In the genomic region with DNA sequence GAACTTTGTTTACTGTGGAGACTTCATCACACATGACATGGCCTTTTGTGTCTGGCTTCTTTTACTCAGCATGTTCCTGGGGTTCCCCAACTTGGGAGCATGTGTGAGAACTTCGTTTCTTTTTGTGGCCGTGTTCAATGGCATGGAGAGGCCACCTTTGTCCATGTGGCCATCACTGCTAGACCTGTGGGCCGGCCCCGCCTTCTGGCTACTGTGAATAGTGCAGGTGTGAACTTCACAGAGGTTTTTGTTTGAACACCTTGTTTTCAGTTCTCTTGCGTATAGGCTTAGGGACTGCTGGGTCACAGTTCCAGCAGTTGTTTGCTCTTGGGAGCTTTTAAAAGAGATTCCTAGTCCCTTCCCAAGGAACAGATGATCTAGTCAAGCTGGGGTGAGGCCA, we compare ENCODE assay signal across 1 cellular context.
TF ChIP-seq lines count a peak whose summit lies in the region.

No MANE protein-coding gene starts in this region.

TF ChIP-seq in SK-N-SH treated with all-trans-retinoic acid at 6 μM for 48 hours, 23 proteins besides CTCF, POLR2A, EP300 and RAD21 (continued from another document):
- TF ChIP-seq, protein P1, sequence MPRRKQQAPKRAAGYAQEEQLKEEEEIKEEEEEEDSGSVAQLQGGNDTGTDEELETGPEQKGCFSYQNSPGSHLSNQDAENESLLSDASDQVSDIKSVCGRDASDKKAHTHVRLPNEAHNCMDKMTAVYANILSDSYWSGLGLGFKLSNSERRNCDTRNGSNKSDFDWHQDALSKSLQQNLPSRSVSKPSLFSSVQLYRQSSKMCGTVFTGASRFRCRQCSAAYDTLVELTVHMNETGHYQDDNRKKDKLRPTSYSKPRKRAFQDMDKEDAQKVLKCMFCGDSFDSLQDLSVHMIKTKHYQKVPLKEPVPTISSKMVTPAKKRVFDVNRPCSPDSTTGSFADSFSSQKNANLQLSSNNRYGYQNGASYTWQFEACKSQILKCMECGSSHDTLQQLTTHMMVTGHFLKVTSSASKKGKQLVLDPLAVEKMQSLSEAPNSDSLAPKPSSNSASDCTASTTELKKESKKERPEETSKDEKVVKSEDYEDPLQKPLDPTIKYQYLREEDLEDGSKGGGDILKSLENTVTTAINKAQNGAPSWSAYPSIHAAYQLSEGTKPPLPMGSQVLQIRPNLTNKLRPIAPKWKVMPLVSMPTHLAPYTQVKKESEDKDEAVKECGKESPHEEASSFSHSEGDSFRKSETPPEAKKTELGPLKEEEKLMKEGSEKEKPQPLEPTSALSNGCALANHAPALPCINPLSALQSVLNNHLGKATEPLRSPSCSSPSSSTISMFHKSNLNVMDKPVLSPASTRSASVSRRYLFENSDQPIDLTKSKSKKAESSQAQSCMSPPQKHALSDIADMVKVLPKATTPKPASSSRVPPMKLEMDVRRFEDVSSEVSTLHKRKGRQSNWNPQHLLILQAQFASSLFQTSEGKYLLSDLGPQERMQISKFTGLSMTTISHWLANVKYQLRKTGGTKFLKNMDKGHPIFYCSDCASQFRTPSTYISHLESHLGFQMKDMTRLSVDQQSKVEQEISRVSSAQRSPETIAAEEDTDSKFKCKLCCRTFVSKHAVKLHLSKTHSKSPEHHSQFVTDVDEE (CRISPR knock-in tag; IDR thresholded peaks at IDR 0.05): no peak
- TF ChIP-seq RARB (CRISPR knock-in tag; IDR thresholded peaks at IDR 0.05) (no peak), OSR1 (CRISPR knock-in tag; IDR thresholded peaks at IDR 0.05) (no peak), TOX (CRISPR knock-in tag; IDR thresholded peaks at IDR 0.05; ENCODE audit: borderline replicate concordance) (no peak), ZFP30 (CRISPR knock-in tag; IDR thresholded peaks at IDR 0.05) (no peak), PPARA (CRISPR knock-in tag; IDR thresholded peaks at IDR 0.05; ENCODE audit: borderline replicate concordance) (no peak), ESRRG (CRISPR knock-in tag; IDR thresholded peaks at IDR 0.05) (no peak), ZFP3 (CRISPR knock-in tag; IDR thresholded peaks at IDR 0.05) (no peak), TCF4 (CRISPR knock-in tag; IDR thresholded peaks at IDR 0.05; ENCODE audit: borderline replicate concordance) (no peak)
